ENCODE assay signal across 19 cellular contexts in genomic region chr19:4579389-4579788, GRCh38. TPM values are rescaled to one million over a fixed set of nuclear protein-coding genes. Genes with fewer than 3 reads are reported as not detected.
A peak's percentile ranks its signal among the peaks of the same experiment; 100 is the strongest.
DNase-seq lines count a peak whose midpoint lies in the region; ATAC-seq, FAIRE-seq and TF ChIP-seq lines count a peak whose summit lies in the region.
"Had no signal": no experiment of that assay in that cellular context is flagged by ENCODE, and none has a peak within 500 bp of the region (broad histone marks: within the 10 kb centered on the region; RNA-seq: fewer than 3 reads in every experiment).

No MANE protein-coding gene starts in this region.

- peaks cover 23% of the 10 kb centered on the region for H3K4me1 ChIP-seq in GM23338 (ENCODE audit: insufficient read depth)
- H3K4me1 ChIP-seq in astrocyte (ENCODE audit: insufficient read depth, low read length) = peaks cover 16% of the 10 kb centered on the region

- H2AFZ ChIP-seq in GM23338 (no peak overlapping the region), astrocyte (ENCODE audit: low read depth, low read length) (no peak overlapping the region)

- H4K20me1 ChIP-seq in GM23338 (replicated peaks; ENCODE audit: insufficient read depth) = peaks cover 8% of the 10 kb centered on the region; the same call in 1 of the 2 replicates
- no peaks in the 10 kb centered on the region for H4K20me1 ChIP-seq in astrocyte (ENCODE audit: insufficient read depth, low read length)

- H3K9ac ChIP-seq in astrocyte (ENCODE audit: low read length) = no peak overlapping the region

- H3K4me3 ChIP-seq in GM23338 (no peak overlapping the region), astrocyte (ENCODE audit: insufficient read depth, low read depth, low read length) (no peak overlapping the region)

- no peak for DNase-seq in GM23338 (ENCODE audit: low spot score)
- no peak for DNase-seq in astrocyte (ENCODE audit: low read depth)
- DNase-seq in stimulated activated effector memory CD8-positive, alpha-beta T cell treated with anti-CD3 and anti-CD28 coated beads, Interleukin-12 subunit alpha, Interleukin-12 subunit beta, amount 100 ng/mL, for 72 hours (ENCODE audit: low spot score in 2 of 2) = no peak
- DNase-seq in stimulated activated naive CD8-positive, alpha-beta T cell treated with anti-CD3 and anti-CD28 coated beads, Interleukin-15, amount 100 ng/mL, for 72 hours = no peak
- DNase-seq: ACHN, C1 segment of cervical spinal cord, DND-41, HCEC 1CT, NCI-H1417, NCI-H187 treated with DMSO at 0.1 percent for 48 hours, NCI-H345, NCI-H524 treated with DMSO at 0.1 percent for 48 hours, PC-3, RPMI8226, SIG-M5 had no signal

- no peak for FAIRE-seq in astrocyte (lab: Jason Lieb, UNC)

- no peak overlapping the region; the same call in 1 of the 2 replicates for H3K4me2 ChIP-seq in GM23338
- H3K4me2 ChIP-seq in astrocyte (ENCODE audit: low read length) = no peak overlapping the region

- no peak overlapping the region for H3K27ac ChIP-seq in GM23338 (ENCODE audit: low read depth)
- no peak overlapping the region for H3K27ac ChIP-seq in astrocyte (ENCODE audit: low read depth, low read length)

- H3K4me1 Mint-ChIP-seq in GM23338 (peaks cover 28% of the 10 kb centered on the region), astrocyte (ENCODE audit: low read depth, unreplicated experiment) (peaks cover 6% of the 10 kb centered on the region), nephron (peaks cover 34% of the 10 kb centered on the region)
- peaks cover 25% of the 10 kb centered on the region for H3K4me1 Mint-ChIP-seq in stimulated activated effector memory CD8-positive, alpha-beta T cell treated with anti-CD3 and anti-CD28 coated beads, Interleukin-12 subunit alpha, Interleukin-12 subunit beta, amount 100 ng/mL, for 72 hours
- H3K4me1 Mint-ChIP-seq in stimulated activated naive CD8-positive, alpha-beta T cell treated with anti-CD3 and anti-CD28 coated beads, Interleukin-15, amount 100 ng/mL, for 72 hours = peaks cover 35% of the 10 kb centered on the region

- H3F3A ChIP-seq in GM23338 (replicated peaks; ENCODE audit: low read depth) = peaks cover 27% of the 10 kb centered on the region

- no peaks in the 10 kb centered on the region for H3K9me2 ChIP-seq in GM23338 (ENCODE audit: insufficient read depth)

- H3K27ac Mint-ChIP-seq in GM23338 (no peak overlapping the region), astrocyte (ENCODE audit: unreplicated experiment) (no peak overlapping the region), nephron (no peak overlapping the region)
- H3K27ac Mint-ChIP-seq in stimulated activated effector memory CD8-positive, alpha-beta T cell treated with anti-CD3 and anti-CD28 coated beads, Interleukin-12 subunit alpha, Interleukin-12 subunit beta, amount 100 ng/mL, for 72 hours = no peak overlapping the region
- H3K27ac Mint-ChIP-seq in stimulated activated naive CD8-positive, alpha-beta T cell treated with anti-CD3 and anti-CD28 coated beads, Interleukin-15, amount 100 ng/mL, for 72 hours = no peak overlapping the region

- H3K9me3 ChIP-seq in astrocyte (ENCODE audit: insufficient read depth, low read depth, low read length) = no peaks in the 10 kb centered on the region

- H3K27me3 Mint-ChIP-seq in GM23338 (ENCODE audit: insufficient read depth, low read depth, poor library complexity) = peaks cover 25% of the 10 kb centered on the region
- H3K27me3 Mint-ChIP-seq in astrocyte (ENCODE audit: low read depth, unreplicated experiment) = peaks cover 12% of the 10 kb centered on the region
- H3K27me3 Mint-ChIP-seq in nephron (ENCODE audit: low read depth) = peaks cover 26% of the 10 kb centered on the region
- peaks cover 96% of the 10 kb centered on the region for H3K27me3 Mint-ChIP-seq in stimulated activated naive CD8-positive, alpha-beta T cell treated with anti-CD3 and anti-CD28 coated beads, Interleukin-15, amount 100 ng/mL, for 72 hours

- H3K79me2 ChIP-seq in GM23338 (replicated peaks; ENCODE audit: insufficient read depth) (peaks cover 21% of the 10 kb centered on the region), astrocyte (ENCODE audit: insufficient read depth, low read length) (no peaks in the 10 kb centered on the region)

- no peaks in the 10 kb centered on the region for H3K36me3 ChIP-seq in GM23338 (ENCODE audit: insufficient read depth)
- no peaks in the 10 kb centered on the region for H3K36me3 ChIP-seq in astrocyte (ENCODE audit: insufficient read depth, low read length)

- no peak for TF ChIP-seq CTCF in GM23338 (conservative IDR thresholded peaks at IDR 0.05; ENCODE audit: low read depth in 2 of 2)
- TF ChIP-seq CTCF in astrocyte (IDR thresholded peaks at IDR 0.05; ENCODE audit: insufficient read depth, low read depth, low read length) = no peak
- no peak for TF ChIP-seq CTCF in nephron (IDR thresholded peaks at IDR 0.05; ENCODE audit: unreplicated experiment in 3 of 3)

- H3K27me3 ChIP-seq in GM23338 (ENCODE audit: insufficient read depth) = peaks cover 19% of the 10 kb centered on the region
- peaks cover 27% of the 10 kb centered on the region for H3K27me3 ChIP-seq in astrocyte (ENCODE audit: insufficient read depth, low read length)

- TF ChIP-seq POLR2A in GM18505 (IDR thresholded peaks at IDR 0.05; ENCODE audit: borderline replicate concordance, extremely low read depth, insufficient read depth, insufficient read length) = no peak

- H3K4me3 Mint-ChIP-seq in GM23338 = peak overlapping the region; percentile 55
- peak overlapping the region; percentile 50 for H3K4me3 Mint-ChIP-seq in astrocyte (ENCODE audit: unreplicated experiment)
- H3K4me3 Mint-ChIP-seq in nephron = peak overlapping the region; percentile 78 to 83 (median 82)
- no peak overlapping the region for H3K4me3 Mint-ChIP-seq in stimulated activated effector memory CD8-positive, alpha-beta T cell treated with anti-CD3 and anti-CD28 coated beads, Interleukin-12 subunit alpha, Interleukin-12 subunit beta, amount 100 ng/mL, for 72 hours
- no peak overlapping the region for H3K4me3 Mint-ChIP-seq in stimulated activated naive CD8-positive, alpha-beta T cell treated with anti-CD3 and anti-CD28 coated beads, Interleukin-15, amount 100 ng/mL, for 72 hours

- H3K36me3 Mint-ChIP-seq in GM23338 (ENCODE audit: low read depth) (no peaks in the 10 kb centered on the region), astrocyte (ENCODE audit: low read depth, unreplicated experiment) (peaks cover 2% of the 10 kb centered on the region), nephron (ENCODE audit: low read depth) (no peaks in the 10 kb centered on the region)
- peaks cover 7% of the 10 kb centered on the region for H3K36me3 Mint-ChIP-seq in stimulated activated effector memory CD8-positive, alpha-beta T cell treated with anti-CD3 and anti-CD28 coated beads, Interleukin-12 subunit alpha, Interleukin-12 subunit beta, amount 100 ng/mL, for 72 hours

- no peak for ATAC-seq in GM23338
- peak; percentile 9 for ATAC-seq in stimulated activated effector memory CD8-positive, alpha-beta T cell treated with anti-CD3 and anti-CD28 coated beads, Interleukin-12 subunit alpha, Interleukin-12 subunit beta, amount 100 ng/mL, for 72 hours
- ATAC-seq in GM18505 (IDR thresholded peaks at IDR 0.05; ENCODE audit: unreplicated experiment) = no peak
- ATAC-seq in stimulated activated naive CD8-positive, alpha-beta T cell treated with anti-CD3 and anti-CD28 coated beads, Interleukin-15, amount 100 ng/mL, for 72 hours = no peak
- no peak for ATAC-seq in HG02610 (IDR thresholded peaks at IDR 0.05; ENCODE audit: unreplicated experiment)
- ATAC-seq: PC-3 had no signal

- H3K9me3 Mint-ChIP-seq in GM23338 = no peaks in the 10 kb centered on the region
- no peaks in the 10 kb centered on the region for H3K9me3 Mint-ChIP-seq in astrocyte (ENCODE audit: unreplicated experiment)
- no peaks in the 10 kb centered on the region for H3K9me3 Mint-ChIP-seq in nephron
- no peaks in the 10 kb centered on the region for H3K9me3 Mint-ChIP-seq in stimulated activated effector memory CD8-positive, alpha-beta T cell treated with anti-CD3 and anti-CD28 coated beads, Interleukin-12 subunit alpha, Interleukin-12 subunit beta, amount 100 ng/mL, for 72 hours
- H3K9me3 Mint-ChIP-seq in stimulated activated naive CD8-positive, alpha-beta T cell treated with anti-CD3 and anti-CD28 coated beads, Interleukin-15, amount 100 ng/mL, for 72 hours = no peaks in the 10 kb centered on the region

TF ChIP-seq in GM23338, 12 proteins besides CTCF, POLR2A, EP300 and RAD21 (continues in another document):
- no peak for TF ChIP-seq ZNF114 (CRISPR knock-in tag; IDR thresholded peaks at IDR 0.05)

RNA-seq across cellular contexts. Expression of gene SEMA6B, which starts 19.9 kb away (rescaled TPM):
- total RNA-seq in GM23338 (2014; rRNA removed; shearing (Covaris generic)) = 39.8 and 42.7 TPM in 2 replicates
- 5.3 and 6.9 TPM in 2 replicates for polyA plus RNA-seq in GM23338 (2016; fragmentation: Nextera tagmentation; extraction: Ambion mirVana)
- 14.3 and 17.5 TPM in 2 replicates for total RNA-seq in astrocyte

RNA-seq across cellular contexts. Expression of gene LRG1, which starts 39.6 kb away (rescaled TPM):
- total RNA-seq in GM23338 (2014; rRNA removed; shearing (Covaris generic)) = 0.45 and 0.54 TPM in 2 replicates
- polyA plus RNA-seq in GM23338 (2016; fragmentation: Nextera tagmentation; extraction: Ambion mirVana) = 0.21 and 0.43 TPM in 2 replicates
- 0.14 and 0.19 TPM in 2 replicates for total RNA-seq in astrocyte

RNA-seq across cellular contexts. Expression of gene PLIN5, which starts 44.4 kb away (rescaled TPM):
- 0.47 and 3.5 TPM in 2 replicates for total RNA-seq in GM23338 (2014; rRNA removed; shearing (Covaris generic))
- 1.5 and 1.9 TPM in 2 replicates for polyA plus RNA-seq in GM23338 (2016; fragmentation: Nextera tagmentation; extraction: Ambion mirVana)
- total RNA-seq in astrocyte = not detected in 2 replicates
- total RNA-seq: M059J had no signal

RNA-seq across cellular contexts. Expression of gene TNFAIP8L1, which starts 59.9 kb away (rescaled TPM):
- total RNA-seq in GM23338 (2014; rRNA removed; shearing (Covaris generic)) = 3.3 and 4.1 TPM in 2 replicates
- polyA plus RNA-seq in GM23338 (2016; fragmentation: Nextera tagmentation; extraction: Ambion mirVana) = 2.7 and 3.2 TPM in 2 replicates
- 2.9 and 3.0 TPM in 2 replicates for total RNA-seq in astrocyte

Comparison
In these comparisons a context has a peak if more than half of its experiments do, and no peak if none do; other contexts are left out.
1. H3K4me3 Mint-ChIP-seq: peak in GM23338 (single experiment), astrocyte (single experiment) and nephron (3 of 3); none in stimulated activated effector memory CD8-positive, alpha-beta T cell treated with anti-CD3 and anti-CD28 coated beads, Interleukin-12 subunit alpha, Interleukin-12 subunit beta, amount 100 ng/mL, for 72 hours (single experiment) and stimulated activated naive CD8-positive, alpha-beta T cell treated with anti-CD3 and anti-CD28 coated beads, Interleukin-15, amount 100 ng/mL, for 72 hours (0 of 2).